23 cellular contexts compared by ENCODE assay signal in genomic region chr17:72056155-72056554, GRCh38.
DNase-seq lines count a peak whose midpoint lies in the region; ATAC-seq, FAIRE-seq and TF ChIP-seq lines count a peak whose summit lies in the region.
"Had no signal": no experiment of that assay in that cellular context is flagged by ENCODE, and none has a peak within 500 bp of the region (broad histone marks: within the 10 kb centered on the region; RNA-seq: fewer than 3 reads in every experiment).

No MANE protein-coding gene starts in this region.

- peak; percentile 57 for ATAC-seq in GM12878
- no peak for ATAC-seq in pancreas
- ATAC-seq in left cardiac atrium: no peak
- no peak for ATAC-seq in heart left ventricle
- ATAC-seq in GM21717 (IDR thresholded peaks at IDR 0.05; ENCODE audit: unreplicated experiment): no peak
- ATAC-seq: CD8-positive, alpha-beta T cell had no signal

- CTCF ChIA-PET in MCF 10A (lab: Yijun Ruan, JAX) (interaction anchor here (0.9 kb wide), 1 partner anchor 10 kb away, joined by 3 read pairs; no protein-coding TSS in a partner anchor), GM12878 (lab: Yijun Ruan, JAX) (interaction anchor here (1.4 kb wide), 1 partner anchor 17 kb away, joined by 3 read pairs; no protein-coding TSS in a partner anchor)

- RAD21 ChIA-PET in GM12878 (lab: Charles Lee; ENCODE audit: unreplicated experiment): interaction anchor here (1.3 to 1.6 kb wide), 3 partner anchors 21 to 51 kb away, joined by 4 read pairs; no protein-coding TSS in a partner anchor

- H3K4me1 ChIP-seq in breast epithelium (no peaks in the 10 kb centered on the region), GM12878 (ENCODE audit: control insufficient read depth, insufficient read depth, low read length) (no peaks in the 10 kb centered on the region; the same call in 1 of the 2 replicates), pancreas (no peaks in the 10 kb centered on the region), ascending aorta (no peaks in the 10 kb centered on the region), heart left ventricle (peaks cover 0 to 9% (median 0%) of the 10 kb centered on the region in 12 donors)
- H3K4me1 ChIP-seq: BLaER1, Caco-2 had no signal

- H3K27me3 ChIP-seq in breast epithelium (no peaks in the 10 kb centered on the region), GM12878 (replicated peaks in 1 of 2; ENCODE audit: control insufficient read depth in 2 of 2, insufficient read depth in 2 of 2, low read length in 1 of 2) (no peaks in the 10 kb centered on the region), pancreas (no peaks in the 10 kb centered on the region), ascending aorta (no peaks in the 10 kb centered on the region), heart left ventricle (peaks cover 0 to 8% (median 0%) of the 10 kb centered on the region in 9 donors)
- H3K27me3 ChIP-seq: BLaER1 had no signal

- H3K36me3 Mint-ChIP-seq in MCF 10A (ENCODE audit: insufficient read depth, unreplicated experiment): no peaks in the 10 kb centered on the region
- H3K36me3 Mint-ChIP-seq: CD4-positive, CD25-positive, alpha-beta regulatory T cell; CD8-positive, alpha-beta T cell had no signal

- no peaks in the 10 kb centered on the region for H3K79me2 ChIP-seq in GM12878 (ENCODE audit: control insufficient read depth, insufficient read depth, low read length)

- no peaks in the 10 kb centered on the region for H3K9me3 Mint-ChIP-seq in MCF 10A (ENCODE audit: unreplicated experiment)
- H3K9me3 Mint-ChIP-seq: GM23338, H9 had no signal

- no peak overlapping the region for H3K27ac Mint-ChIP-seq in MCF 10A (ENCODE audit: low read depth, unreplicated experiment)
- H3K27ac Mint-ChIP-seq: B cell; CD4-positive, CD25-positive, alpha-beta regulatory T cell; CD8-positive, alpha-beta T cell; GM23338; H9 had no signal

- intact Hi-C loops in breast epithelium (cut with DNase I; ENCODE audit: low total_unique reads) (no loop called here), MCF 10A (cut with micrococcal nuclease) (no loop called here), GM12878 (cut with micrococcal nuclease; ENCODE audit: unreplicated experiment) (loop anchor here (2.0 kb wide), 1 partner anchor 21 kb away; no protein-coding TSS in a partner anchor), pancreas (cut with DNase I) (no loop called here), left cardiac atrium (cut with DNase I) (no loop called here), ascending aorta (cut with DNase I) (no loop called here), heart left ventricle (cut with DNase I) (no loop called here)

- in situ Hi-C loops in GM12878 (cut with MboI): no loop called here

- no peaks in the 10 kb centered on the region for H4K20me1 ChIP-seq in GM12878 (ENCODE audit: control insufficient read depth, insufficient read depth)
- H4K20me1 ChIP-seq: BLaER1 had no signal

- TF ChIP-seq POLR2A in breast epithelium (IDR thresholded peaks at IDR 0.05) (no peak), GM12878 (IDR thresholded peaks at IDR 0.05; ENCODE audit: low read depth, low read length) (no peak), heart left ventricle (IDR thresholded peaks at IDR 0.05) (no peak)

- TF ChIP-seq EP300 in GM12878 (IDR thresholded peaks at IDR 0.05; ENCODE audit: borderline replicate concordance in 1 of 2, control insufficient read depth in 1 of 2, low read depth in 2 of 2, low read length in 2 of 2): no peak

- no peak overlapping the region for H2AFZ ChIP-seq in GM12878 (ENCODE audit: control insufficient read depth, low read depth, low read length)

- FAIRE-seq in GM12878 (lab: Jason Lieb, UNC) (no peak), pancreas (lab: Jason Lieb, UNC) (no peak)
- FAIRE-seq: A204.1, GM12892, GM19239 had no signal

- no peak for DNase-seq in breast epithelium (ENCODE audit: low spot score in 2 of 2)
- no peak for DNase-seq in MCF 10A (ENCODE audit: unreplicated experiment)
- DNase-seq in GM12878 (ENCODE audit: low read depth, low spot score): no peak
- no peak for DNase-seq in pancreas
- DNase-seq in left cardiac atrium: no peak
- no peak for DNase-seq in ascending aorta (ENCODE audit: low spot score in 2 of 2)
- DNase-seq in heart left ventricle: no peak
- DNase-seq: Caco-2; CD4-positive, CD25-positive, alpha-beta regulatory T cell; CD8-positive, alpha-beta T cell; DMS153; EL; GDM1 had no signal

- SMC1A ChIA-PET in GM12878 (lab: Charles Lee; ENCODE audit: uncharacterized antibody, unreplicated experiment): interaction anchor here (1.0 to 1.8 kb wide), 5 partner anchors 9 to 174 kb away, joined by 3 to 6 read pairs (median 4); no protein-coding TSS in a partner anchor

- H3K4me3 ChIP-seq in breast epithelium (peak overlapping the region in 2 of 3 donors; percentile 56 to 57), GM12878 (no peak overlapping the region), pancreas (peak overlapping the region in 3 of 4 donors; percentile 12 to 26 (median 23)), ascending aorta (no peak overlapping the region), heart left ventricle (no peak overlapping the region)
- H3K4me3 ChIP-seq: BLaER1, GM23338 had no signal

- H3K4me2 ChIP-seq in GM12878 (ENCODE audit: control insufficient read depth, insufficient read depth): no peak overlapping the region
- H3K4me2 ChIP-seq: BLaER1, GM23338 had no signal

- no peak for TF ChIP-seq RAD21 in GM12878 (IDR thresholded peaks at IDR 0.05; ENCODE audit: insufficient read depth, low read depth, low read length)

- TF ChIP-seq CTCF in breast epithelium (IDR thresholded peaks at IDR 0.05) (no peak), MCF 10A (IDR thresholded peaks at IDR 0.05; ENCODE audit: unreplicated experiment) (no peak), GM12878 (IDR thresholded peaks at IDR 0.05 in 2 of 3, conservative IDR thresholded peaks at IDR 0.05 in 1 of 3; ENCODE audit: control insufficient read depth in 2 of 3, extremely low read depth in 1 of 3, insufficient read depth in 1 of 3, low read depth in 3 of 3, low read length in 3 of 3) (no peak), pancreas (IDR thresholded peaks at IDR 0.05) (no peak), ascending aorta (IDR thresholded peaks at IDR 0.05) (no peak), heart left ventricle (IDR thresholded peaks at IDR 0.05) (no peak)

- H3K9me3 ChIP-seq in breast epithelium (no peaks in the 10 kb centered on the region), GM12878 (replicated peaks; ENCODE audit: control insufficient read depth, insufficient read depth, low read length) (no peaks in the 10 kb centered on the region; the same call in 2 of the 3 replicates), pancreas (no peaks in the 10 kb centered on the region), ascending aorta (no peaks in the 10 kb centered on the region), heart left ventricle (no peaks in the 10 kb centered on the region)
- H3K9me3 ChIP-seq: BLaER1, Caco-2 had no signal

- 72% methylated on average over 4 of the region's 4 CpGs for WGBS in GM12878 (ENCODE audit: insufficient coverage, insufficient replicate concordance, low lambda C conversion rate, missing lambda C conversion rate)
- WGBS in pancreas, 2 donors: 58 to 59% methylated on average over 4 of the region's 4 CpGs
- WGBS in heart left ventricle, 4 donors: 95% methylated on average over 4 of the region's 4 CpGs

- H3K36me3 ChIP-seq in breast epithelium: no peaks in the 10 kb centered on the region
- no peaks in the 10 kb centered on the region for H3K36me3 ChIP-seq in GM12878 (ENCODE audit: control insufficient read depth in 2 of 2, insufficient read depth in 2 of 2, low read length in 1 of 2)
- no peaks in the 10 kb centered on the region for H3K36me3 ChIP-seq in pancreas
- H3K36me3 ChIP-seq in ascending aorta: no peaks in the 10 kb centered on the region
- no peaks in the 10 kb centered on the region for H3K36me3 ChIP-seq in heart left ventricle
- H3K36me3 ChIP-seq: BLaER1 had no signal

- no peaks in the 10 kb centered on the region for H3K4me1 Mint-ChIP-seq in MCF 10A (ENCODE audit: insufficient read depth, unreplicated experiment)
- H3K4me1 Mint-ChIP-seq: B cell; CD4-positive, CD25-positive, alpha-beta regulatory T cell had no signal

- POLR2A ChIA-PET in MCF 10A (lab: Yijun Ruan, JAX): no interaction called here
- POLR2A ChIA-PET in GM12878 (lab: Charles Lee): no interaction called here

- H3K4me3 Mint-ChIP-seq in MCF 10A (ENCODE audit: unreplicated experiment): no peak overlapping the region
- H3K4me3 Mint-ChIP-seq: B cell; CD4-positive, CD25-positive, alpha-beta regulatory T cell; CD8-positive, alpha-beta T cell; GM23338; H9 had no signal

- H3K27ac ChIP-seq in breast epithelium: peak overlapping the region; percentile 82 to 86
- H3K27ac ChIP-seq in GM12878 (ENCODE audit: control insufficient read depth, insufficient read depth): no peak overlapping the region; the same call in 1 of the 2 replicates
- H3K27ac ChIP-seq in pancreas: peak overlapping the region in 2 of 4 donors; percentile 9 to 74
- no peak overlapping the region for H3K27ac ChIP-seq in ascending aorta
- H3K27ac ChIP-seq in heart left ventricle: no peak overlapping the region
- H3K27ac ChIP-seq: 22Rv1, BLaER1, C4-2B had no signal

- H3K27me3 Mint-ChIP-seq in MCF 10A (ENCODE audit: insufficient read depth, unreplicated experiment): no peaks in the 10 kb centered on the region
- H3K27me3 Mint-ChIP-seq: B cell; CD4-positive, CD25-positive, alpha-beta regulatory T cell had no signal

- H3K9ac ChIP-seq in GM12878 (ENCODE audit: control insufficient read depth, insufficient read depth, low read length): no peak overlapping the region
- H3K9ac ChIP-seq: BLaER1 had no signal

- BruUV-seq in MCF 10A (replicated peaks; lab: Mats Ljungman, UMichigan) (no TSS peak), GM12878 (replicated peaks; lab: Mats Ljungman, UMichigan) (no TSS peak)

TF ChIP-seq in GM12878, 131 proteins besides CTCF, POLR2A, EP300 and RAD21 (continues in another document):
- no peak for TF ChIP-seq ZZZ3 (IDR thresholded peaks at IDR 0.05; ENCODE audit: control insufficient read depth, insufficient read length, low read depth)
- no peak for TF ChIP-seq SREBF2 (IDR thresholded peaks at IDR 0.05; ENCODE audit: low read length)
- no peak for TF ChIP-seq E2F4 (IDR thresholded peaks at IDR 0.05; ENCODE audit: low read depth, low read length)
- TF ChIP-seq NFIC (IDR thresholded peaks at IDR 0.05; ENCODE audit: low read depth, low read length): peak; percentile 79

Comparison
In these comparisons a context has a peak if more than half of its experiments do, and no peak if none do; other contexts are left out.
1. H3K27ac ChIP-seq: peak in breast epithelium (2 of 2); none in GM12878 (single experiment), ascending aorta (0 of 2) and heart left ventricle (0 of 12).
2. H3K4me3 ChIP-seq: peak in breast epithelium (2 of 3) and pancreas (3 of 4); none in GM12878 (single experiment), ascending aorta (0 of 2) and heart left ventricle (0 of 12).